Comparison of ENCODE assay signal across 24 cellular contexts in genomic region chr11:94151311-94151710, GRCh38. TPM values are rescaled to one million over a fixed set of nuclear protein-coding genes. Genes with fewer than 3 reads are reported as not detected.
DNase-seq lines count a peak whose midpoint lies in the region; ATAC-seq, FAIRE-seq and TF ChIP-seq lines count a peak whose summit lies in the region.
"Had no signal": no experiment of that assay in that cellular context is flagged by ENCODE, and none has a peak within 500 bp of the region (broad histone marks: within the 10 kb centered on the region; RNA-seq: fewer than 3 reads in every experiment).

No MANE protein-coding gene starts in this region.

- no peaks in the 10 kb centered on the region for H3K9me3 Mint-ChIP-seq in activated naive CD4-positive, alpha-beta T cell treated with anti-CD3 and anti-CD28 coated beads, Interleukin-2, amount 50 U/mL, for 24 hours
- H3K9me3 Mint-ChIP-seq in activated naive CD4-positive, alpha-beta T cell treated with anti-CD3 and anti-CD28 coated beads for 36 hours = peaks cover 1% of the 10 kb centered on the region
- H3K9me3 Mint-ChIP-seq in astrocyte (ENCODE audit: unreplicated experiment) = no peaks in the 10 kb centered on the region
- no peaks in the 10 kb centered on the region for H3K9me3 Mint-ChIP-seq in CD4-positive, alpha-beta T cell
- H3K9me3 Mint-ChIP-seq: central memory CD8-positive, alpha-beta T cell; natural killer cell treated with Interleukin-12 subunit alpha and Interleukin-12 subunit beta and Interleukin-15 and Interleukin-18, amount 100 ng/mL, for 72 hours had no signal

- H3K27ac ChIP-seq in astrocyte (ENCODE audit: low read depth, low read length) (peak overlapping the region; percentile 66), keratinocyte (ENCODE audit: control insufficient read depth, insufficient read depth, low read length) (peak overlapping the region; percentile 47), upper lobe of left lung (no peak overlapping the region)
- no peak overlapping the region for H3K27ac ChIP-seq in CD4-positive, alpha-beta T cell (ENCODE audit: low read depth, low read length)
- H3K27ac ChIP-seq: adrenal gland, WERI-Rb-1 had no signal

- dilution Hi-C loops in keratinocyte (cut with MboI; ENCODE audit: extremely low pct_ligation_motif_present, low sequenced_read_pairs) = no loop called here

- POLR2A ChIA-PET in CD4-positive, alpha-beta T cell (lab: Charles Lee) = no interaction called here

- peaks cover 89% of the 10 kb centered on the region for H3K79me2 ChIP-seq in astrocyte (ENCODE audit: insufficient read depth, low read length)
- peaks cover 78% of the 10 kb centered on the region for H3K79me2 ChIP-seq in keratinocyte (ENCODE audit: control insufficient read depth, insufficient read depth, low read length)

- CTCF ChIA-PET in activated naive CD4-positive, alpha-beta T cell treated with anti-CD3 and anti-CD28 coated beads for 36 hours (lab: Charles Lee) = no interaction called here
- CTCF ChIA-PET in CD4-positive, alpha-beta T cell (lab: Charles Lee) = no interaction called here

- FAIRE-seq in astrocyte (lab: Jason Lieb, UNC) (no peak), keratinocyte (lab: Jason Lieb, UNC) (peak; percentile 73)
- FAIRE-seq: A204.1, endometrium, urothelium cell line had no signal

- no peak for ATAC-seq in upper lobe of left lung (ENCODE audit: low FRiP score in 2 of 2)
- ATAC-seq in CD4-positive, alpha-beta T cell (ENCODE audit: poor library complexity) = no peak
- ATAC-seq: natural killer cell treated with Interleukin-12 subunit alpha and Interleukin-12 subunit beta and Interleukin-15 and Interleukin-18, amount 100 ng/mL, for 72 hours had no signal

- H3K4me3 ChIP-seq in astrocyte (ENCODE audit: insufficient read depth, low read depth, low read length) (no peak overlapping the region), keratinocyte (ENCODE audit: control insufficient read depth in 2 of 3, extremely low read depth in 1 of 3, insufficient read depth in 2 of 3, low read depth in 1 of 3, low read length in 3 of 3) (no peak overlapping the region), upper lobe of left lung (no peak overlapping the region)
- H3K4me3 ChIP-seq: adrenal gland, lung had no signal

- peak overlapping the region; percentile 57 for H3K4me2 ChIP-seq in astrocyte (ENCODE audit: low read length)
- H3K4me2 ChIP-seq in keratinocyte (ENCODE audit: control insufficient read depth, extremely low read depth, insufficient read depth, low read depth, low read length) = peak overlapping the region; percentile 42

- H3K27me3 ChIP-seq in astrocyte (ENCODE audit: insufficient read depth, low read length) (no peaks in the 10 kb centered on the region), keratinocyte (ENCODE audit: control insufficient read depth, extremely low read depth, insufficient read depth, low read length) (no peaks in the 10 kb centered on the region), upper lobe of left lung (no peaks in the 10 kb centered on the region)
- no peaks in the 10 kb centered on the region for H3K27me3 ChIP-seq in CD4-positive, alpha-beta T cell (ENCODE audit: control insufficient read depth, insufficient read depth, low read length)
- H3K27me3 ChIP-seq: adrenal gland had no signal

- H3K9ac ChIP-seq in astrocyte (ENCODE audit: low read length) = no peak overlapping the region
- H3K9ac ChIP-seq in keratinocyte (ENCODE audit: control insufficient read depth, extremely low read depth, insufficient read depth, low read length) = peak overlapping the region; percentile 24

- peaks cover 19% of the 10 kb centered on the region for H3K36me3 Mint-ChIP-seq in activated naive CD4-positive, alpha-beta T cell treated with anti-CD3 and anti-CD28 coated beads, Interleukin-2, amount 50 U/mL, for 24 hours
- peaks cover 12% of the 10 kb centered on the region for H3K36me3 Mint-ChIP-seq in activated naive CD4-positive, alpha-beta T cell treated with anti-CD3 and anti-CD28 coated beads for 36 hours (ENCODE audit: low read depth)
- H3K36me3 Mint-ChIP-seq in astrocyte (ENCODE audit: low read depth, unreplicated experiment) = no peaks in the 10 kb centered on the region
- peaks cover 26% of the 10 kb centered on the region for H3K36me3 Mint-ChIP-seq in CD4-positive, alpha-beta T cell (ENCODE audit: low read depth)
- H3K36me3 Mint-ChIP-seq: natural killer cell treated with Interleukin-12 subunit alpha and Interleukin-12 subunit beta and Interleukin-15 and Interleukin-18, amount 100 ng/mL, for 72 hours had no signal

- no peak overlapping the region for H2AFZ ChIP-seq in astrocyte (ENCODE audit: low read depth, low read length)
- no peak overlapping the region for H2AFZ ChIP-seq in keratinocyte (ENCODE audit: control insufficient read depth, low read length)

- H3K27me3 Mint-ChIP-seq in activated naive CD4-positive, alpha-beta T cell treated with anti-CD3 and anti-CD28 coated beads, Interleukin-2, amount 50 U/mL, for 24 hours = no peaks in the 10 kb centered on the region
- no peaks in the 10 kb centered on the region for H3K27me3 Mint-ChIP-seq in activated naive CD4-positive, alpha-beta T cell treated with anti-CD3 and anti-CD28 coated beads for 36 hours (ENCODE audit: low read depth)
- no peaks in the 10 kb centered on the region for H3K27me3 Mint-ChIP-seq in astrocyte (ENCODE audit: low read depth, unreplicated experiment)
- H3K27me3 Mint-ChIP-seq in CD4-positive, alpha-beta T cell = no peaks in the 10 kb centered on the region
- H3K27me3 Mint-ChIP-seq: activated CD8-positive, alpha-beta T cell treated with anti-CD3 and anti-CD28 coated beads for 36 hours; CD4-positive, CD25-positive, alpha-beta regulatory T cell; central memory CD8-positive, alpha-beta T cell; natural killer cell treated with Interleukin-12 subunit alpha and Interleukin-12 subunit beta and Interleukin-15 and Interleukin-18, amount 100 ng/mL, for 72 hours had no signal

- TF ChIP-seq EP300 in upper lobe of left lung (IDR thresholded peaks at IDR 0.05) = no peak

- peaks cover 70% of the 10 kb centered on the region for H3K4me1 Mint-ChIP-seq in activated naive CD4-positive, alpha-beta T cell treated with anti-CD3 and anti-CD28 coated beads, Interleukin-2, amount 50 U/mL, for 24 hours
- H3K4me1 Mint-ChIP-seq in activated naive CD4-positive, alpha-beta T cell treated with anti-CD3 and anti-CD28 coated beads for 36 hours (ENCODE audit: low read depth) = peaks cover 65% of the 10 kb centered on the region
- peaks cover 53% of the 10 kb centered on the region for H3K4me1 Mint-ChIP-seq in astrocyte (ENCODE audit: low read depth, unreplicated experiment)
- peaks cover 66% of the 10 kb centered on the region for H3K4me1 Mint-ChIP-seq in CD4-positive, alpha-beta T cell (ENCODE audit: low read depth)

- DNase-seq in activated naive CD4-positive, alpha-beta T cell treated with anti-CD3 and anti-CD28 coated beads for 36 hours = no peak
- DNase-seq in astrocyte (ENCODE audit: low read depth) = no peak
- DNase-seq in keratinocyte (ENCODE audit: low read depth, low spot score) = no peak
- peak; percentile 33 for DNase-seq in superior temporal gyrus (ENCODE audit: extremely low spot score)
- no peak for DNase-seq in upper lobe of left lung
- no peak for DNase-seq in CD4-positive, alpha-beta T cell
- DNase-seq in A172 (ENCODE audit: low spot score) = no peak
- DNase-seq: activated CD8-positive, alpha-beta T cell treated with anti-CD3 and anti-CD28 coated beads for 36 hours; adrenal gland; CD4-positive, CD25-positive, alpha-beta regulatory T cell; DMS79 treated with DMSO at 0.1 percent for 48 hours; Karpas-422; SHP77 treated with DMSO at 0.1 percent for 48 hours; stimulated activated CD4-positive, alpha-beta T cell treated with anti-CD3 and anti-CD28 coated beads, Interleukin-15, amount 100 ng/mL, for 24 hours; stimulated activated naive CD4-positive, alpha-beta T cell treated with Interleukin-2 at 50 U/mL for 16 hours; WERI-Rb-1 had no signal

- H4K20me1 ChIP-seq in astrocyte (ENCODE audit: insufficient read depth, low read length) (peaks cover 90% of the 10 kb centered on the region), keratinocyte (ENCODE audit: control insufficient read depth, extremely low read depth, insufficient read depth, low read length) (no peaks in the 10 kb centered on the region)

- no peak for TF ChIP-seq CTCF in astrocyte (IDR thresholded peaks at IDR 0.05; ENCODE audit: insufficient read depth, low read depth, low read length)
- no peak for TF ChIP-seq CTCF in keratinocyte (optimal IDR thresholded peaks at IDR 0.05 in 1 of 3, IDR thresholded peaks at IDR 0.05 in 1 of 3, conservative IDR thresholded peaks at IDR 0.05 in 1 of 3; ENCODE audit: extremely low read depth in 1 of 3, insufficient read depth in 2 of 3, low read length in 3 of 3)
- no peak for TF ChIP-seq CTCF in upper lobe of left lung (IDR thresholded peaks at IDR 0.05)
- no peak for TF ChIP-seq CTCF in CD4-positive, alpha-beta T cell (IDR thresholded peaks at IDR 0.05)

- H3K36me3 ChIP-seq in astrocyte (ENCODE audit: insufficient read depth, low read length) (no peaks in the 10 kb centered on the region), keratinocyte (ENCODE audit: control insufficient read depth in 2 of 2, extremely low read depth in 1 of 2, insufficient read depth in 2 of 2, low read length in 2 of 2) (peaks cover 9 to 14% of the 10 kb centered on the region in 2 experiments), upper lobe of left lung (peaks cover 0 to 12% (median 6%) of the 10 kb centered on the region in 4 donors)
- H3K36me3 ChIP-seq: adrenal gland had no signal

- no peak overlapping the region for H3K4me3 Mint-ChIP-seq in activated naive CD4-positive, alpha-beta T cell treated with anti-CD3 and anti-CD28 coated beads, Interleukin-2, amount 50 U/mL, for 24 hours
- no peak overlapping the region for H3K4me3 Mint-ChIP-seq in activated naive CD4-positive, alpha-beta T cell treated with anti-CD3 and anti-CD28 coated beads for 36 hours
- H3K4me3 Mint-ChIP-seq in astrocyte (ENCODE audit: unreplicated experiment) = no peak overlapping the region
- no peak overlapping the region for H3K4me3 Mint-ChIP-seq in CD4-positive, alpha-beta T cell
- H3K4me3 Mint-ChIP-seq: activated CD8-positive, alpha-beta T cell treated with anti-CD3 and anti-CD28 coated beads for 36 hours; CD4-positive, CD25-positive, alpha-beta regulatory T cell; central memory CD8-positive, alpha-beta T cell; natural killer cell treated with Interleukin-12 subunit alpha and Interleukin-12 subunit beta and Interleukin-15 and Interleukin-18, amount 100 ng/mL, for 72 hours; T-helper 1 cell treated with Interleukin-12 subunit alpha and Interleukin-12 subunit beta and Interleukin-4 antibody, amounts not matched to agents 30 μg/mL and 1 μg/mL, for 36 hours had no signal

- H3K27ac Mint-ChIP-seq in activated naive CD4-positive, alpha-beta T cell treated with anti-CD3 and anti-CD28 coated beads, Interleukin-2, amount 50 U/mL, for 24 hours = peak overlapping the region; percentile 13
- H3K27ac Mint-ChIP-seq in activated naive CD4-positive, alpha-beta T cell treated with anti-CD3 and anti-CD28 coated beads for 36 hours = no peak overlapping the region
- H3K27ac Mint-ChIP-seq in astrocyte (ENCODE audit: unreplicated experiment) = no peak overlapping the region
- H3K27ac Mint-ChIP-seq in CD4-positive, alpha-beta T cell = no peak overlapping the region
- H3K27ac Mint-ChIP-seq: activated CD8-positive, alpha-beta T cell treated with anti-CD3 and anti-CD28 coated beads for 36 hours; T-helper 1 cell treated with Interleukin-12 subunit alpha and Interleukin-12 subunit beta and Interleukin-4 antibody, amounts not matched to agents 30 μg/mL and 1 μg/mL, for 36 hours had no signal

- H3K4me1 ChIP-seq in astrocyte (ENCODE audit: insufficient read depth, low read length) = peaks cover 53% of the 10 kb centered on the region
- H3K4me1 ChIP-seq in keratinocyte (ENCODE audit: control insufficient read depth, extremely low read depth, insufficient read depth, low read length) = peaks cover 56% of the 10 kb centered on the region
- peaks cover 23 to 40% (median 32%) of the 10 kb centered on the region in 4 donors for H3K4me1 ChIP-seq in upper lobe of left lung

- H3K9me3 ChIP-seq in astrocyte (ENCODE audit: insufficient read depth, low read depth, low read length) = no peaks in the 10 kb centered on the region
- no peaks in the 10 kb centered on the region for H3K9me3 ChIP-seq in keratinocyte (ENCODE audit: control insufficient read depth, low read depth, low read length)
- no peaks in the 10 kb centered on the region for H3K9me3 ChIP-seq in upper lobe of left lung
- no peaks in the 10 kb centered on the region for H3K9me3 ChIP-seq in CD4-positive, alpha-beta T cell (ENCODE audit: control insufficient read depth, low read length)
- H3K9me3 ChIP-seq: adrenal gland had no signal

- WGBS in upper lobe of left lung, 2 donors = 78 to 83% methylated on average over 4 of the region's 4 CpGs

- TF ChIP-seq POLR2A in upper lobe of left lung (IDR thresholded peaks at IDR 0.05) = no peak

- H3K9me1 ChIP-seq in keratinocyte (ENCODE audit: control insufficient read depth, extremely low read depth, insufficient read depth, low read length) = peaks cover 5% of the 10 kb centered on the region

- intact Hi-C loops in activated naive CD4-positive, alpha-beta T cell treated with anti-CD3 and anti-CD28 coated beads for 36 hours (cut with micrococcal nuclease) = no loop called here
- intact Hi-C loops in CD4-positive, alpha-beta T cell (cut with DNase I, micrococcal nuclease) = no loop called here

RNA-seq across cellular contexts. Expression of gene PANX1, which starts 22.7 kb away (rescaled TPM):
- 1 to 10 TPM; 5.4 to 5.8 TPM for total RNA-seq in activated naive CD4-positive, alpha-beta T cell treated with anti-CD3 and anti-CD28 coated beads for 36 hours
- 42.1 and 46.8 TPM in 2 replicates for total RNA-seq in astrocyte
- polyA plus RNA-seq in keratinocyte = 50.3 to 67.1 TPM (median 58.5 TPM) in 3 replicates
- polyA plus RNA-seq in keratinocyte (2011; ENCODE audit: low read depth) = 21.1 TPM
- polyA plus RNA-seq in keratinocyte (2011; cell fraction: cytosol; rRNA removed) = 32.5 and 51.0 TPM in 2 replicates
- 70.3 and 70.8 TPM in 2 replicates for polyA plus RNA-seq in keratinocyte (2011; cell fraction: nucleus; rRNA removed)
- polyA plus RNA-seq in keratinocyte (2012; ENCODE audit: low replicate concordance) = 25.7 and 43.4 TPM in 2 replicates
- polyA minus RNA-seq in keratinocyte = 40.7 to 138 TPM (median 115 TPM) in 3 replicates
- 71.6 TPM for polyA minus RNA-seq in keratinocyte (2011; cell fraction: cytosol; rRNA and poly(A)+ RNA removed)
- 117 and 181 TPM in 2 replicates for polyA minus RNA-seq in keratinocyte (2011; cell fraction: nucleus; rRNA and poly(A)+ RNA removed)
- 10 to 100 TPM in 5 of 6 donors, 1 to 10 TPM in 1; 7.3 to 32.2 (median 17.8) TPM for total RNA-seq in upper lobe of left lung
- 1 to 10 TPM; 4.8 to 4.9 TPM for total RNA-seq in CD4-positive, alpha-beta T cell
- total RNA-seq in A172 (2014; rRNA removed; shearing (Covaris generic)) = 37.9 and 40.0 TPM in 2 replicates

Comparison
In these comparisons a context has a peak if more than half of its experiments do, and no peak if none do; other contexts are left out.
1. H3K27ac ChIP-seq: peak in astrocyte (single experiment) and keratinocyte (single experiment); none in upper lobe of left lung (0 of 4) and CD4-positive, alpha-beta T cell (single experiment).